In genomic region chr12:75908961-75909699, GRCh38 we compare ENCODE assay signal across 9 cellular contexts.
DNase-seq lines count a peak whose midpoint lies in the region; ATAC-seq and TF ChIP-seq lines count a peak whose summit lies in the region.
"Had no signal": no experiment of that assay in that cellular context is flagged by ENCODE, and none has a peak within 500 bp of the region (broad histone marks: within the 10 kb centered on the region; RNA-seq: fewer than 3 reads in every experiment).

No MANE protein-coding gene starts in this region.

- no peak overlapping the region for H3K4me3 Mint-ChIP-seq in activated T-helper 2 cell treated with anti-CD3 and anti-CD28 coated beads, Interferon-gamma antibody, Interleukin-2, Interleukin-4, amounts not matched to agents 10 μg/mL and 5 μg/mL and 100 μg/mL, durations not matched to agents 14 hours and 24 hours and 36 hours (ENCODE audit: low read depth)
- H3K4me3 Mint-ChIP-seq: activated naive CD8-positive, alpha-beta T cell treated with anti-CD3 and anti-CD28 coated beads, Interleukin-2, amount 50 U/mL, for 24 hours had no signal

- H3K9me3 Mint-ChIP-seq in activated T-helper 2 cell treated with anti-CD3 and anti-CD28 coated beads, Interferon-gamma antibody, Interleukin-2, Interleukin-4, amounts not matched to agents 10 μg/mL and 5 μg/mL and 100 μg/mL, durations not matched to agents 14 hours and 24 hours and 36 hours: no peaks in the 10 kb centered on the region
- H3K9me3 Mint-ChIP-seq: activated naive CD8-positive, alpha-beta T cell treated with anti-CD3 and anti-CD28 coated beads, Interleukin-2, amount 50 U/mL, for 24 hours had no signal

- POLR2A ChIA-PET in BJ (lab: Charles Lee): interaction anchor here (0.5 kb wide), 1 partner anchor 680 kb away, joined by 3 read pairs; no protein-coding TSS in a partner anchor

- peaks cover 5% of the 10 kb centered on the region for H3K27me3 Mint-ChIP-seq in activated T-helper 2 cell treated with anti-CD3 and anti-CD28 coated beads, Interferon-gamma antibody, Interleukin-2, Interleukin-4, amounts not matched to agents 10 μg/mL and 5 μg/mL and 100 μg/mL, durations not matched to agents 14 hours and 24 hours and 36 hours (ENCODE audit: low read depth)

- H3K4me3 ChIP-seq in BJ (ENCODE audit: low read depth, low read length): no peak overlapping the region

- intact Hi-C loops in activated T-helper 2 cell treated with anti-CD3 and anti-CD28 coated beads, Interferon-gamma antibody, Interleukin-2, Interleukin-4, amounts not matched to agents 10 μg/mL and 5 μg/mL and 100 μg/mL, durations not matched to agents 14 hours and 24 hours and 36 hours (cut with micrococcal nuclease): no loop called here

- ATAC-seq in omental fat pad (ENCODE audit: low FRiP score) (peak; percentile 62), HG03442 (IDR thresholded peaks at IDR 0.05; ENCODE audit: unreplicated experiment) (no peak), HG03354 (IDR thresholded peaks at IDR 0.05; ENCODE audit: poor library complexity, severe bottlenecking, unreplicated experiment) (no peak)
- ATAC-seq: activated naive CD8-positive, alpha-beta T cell treated with anti-CD3 and anti-CD28 coated beads, Interleukin-2, amount 50 U/mL, for 24 hours had no signal

- H3K27ac Mint-ChIP-seq in activated T-helper 2 cell treated with anti-CD3 and anti-CD28 coated beads, Interferon-gamma antibody, Interleukin-2, Interleukin-4, amounts not matched to agents 10 μg/mL and 5 μg/mL and 100 μg/mL, durations not matched to agents 14 hours and 24 hours and 36 hours: no peak overlapping the region
- H3K27ac Mint-ChIP-seq: activated naive CD8-positive, alpha-beta T cell treated with anti-CD3 and anti-CD28 coated beads, Interleukin-2, amount 50 U/mL, for 24 hours had no signal

- H3K27me3 ChIP-seq in BJ (ENCODE audit: control insufficient read depth, insufficient read depth, low read length): no peaks in the 10 kb centered on the region

- TF ChIP-seq CTCF in BJ (IDR thresholded peaks at IDR 0.05; ENCODE audit: insufficient read depth, low read depth, low read length) (no peak), omental fat pad (IDR thresholded peaks at IDR 0.05) (no peak)

- peak; percentile 25 for DNase-seq in BJ (ENCODE audit: low read depth)
- DNase-seq in NCI-H748 (lab: John Stamatoyannopoulos, UW; ENCODE audit: unreplicated experiment): peak; percentile 89
- DNase-seq in fibroblast of gingiva (ENCODE audit: low read depth): peak; percentile 96
- no peak for DNase-seq in omental fat pad (ENCODE audit: low spot score)
- DNase-seq in activated T-helper 2 cell treated with anti-CD3 and anti-CD28 coated beads, Interferon-gamma antibody, Interleukin-2, Interleukin-4, amounts not matched to agents 10 μg/mL and 5 μg/mL and 100 μg/mL, durations not matched to agents 14 hours and 24 hours and 36 hours (ENCODE audit: low spot score): no peak
- no peak for DNase-seq in NK-92 (lab: John Stamatoyannopoulos, UW; ENCODE audit: unreplicated experiment)
- DNase-seq: activated naive CD8-positive, alpha-beta T cell treated with anti-CD3 and anti-CD28 coated beads, Interleukin-2, amount 50 U/mL, for 24 hours had no signal

- H3K36me3 Mint-ChIP-seq in activated T-helper 2 cell treated with anti-CD3 and anti-CD28 coated beads, Interferon-gamma antibody, Interleukin-2, Interleukin-4, amounts not matched to agents 10 μg/mL and 5 μg/mL and 100 μg/mL, durations not matched to agents 14 hours and 24 hours and 36 hours (ENCODE audit: low read depth): no peaks in the 10 kb centered on the region

- peaks cover 12% of the 10 kb centered on the region for H3K4me1 Mint-ChIP-seq in activated T-helper 2 cell treated with anti-CD3 and anti-CD28 coated beads, Interferon-gamma antibody, Interleukin-2, Interleukin-4, amounts not matched to agents 10 μg/mL and 5 μg/mL and 100 μg/mL, durations not matched to agents 14 hours and 24 hours and 36 hours (ENCODE audit: low read depth)

- no peaks in the 10 kb centered on the region for H3K36me3 ChIP-seq in BJ (ENCODE audit: control insufficient read depth, insufficient read depth, low read length)

- CTCF ChIA-PET in BJ (lab: Yijun Ruan, JAX): interaction anchor here (0.7 kb wide), 1 partner anchor 125 kb away, joined by 3 read pairs; no protein-coding TSS in a partner anchor

Comparison
In these comparisons a context has a peak if more than half of its experiments do, and no peak if none do; other contexts are left out.
1. DNase-seq: peak in BJ (single experiment), NCI-H748 (single experiment) and fibroblast of gingiva (single experiment); none in omental fat pad (single experiment), activated T-helper 2 cell treated with anti-CD3 and anti-CD28 coated beads, Interferon-gamma antibody, Interleukin-2, Interleukin-4, amounts not matched to agents 10 μg/mL and 5 μg/mL and 100 μg/mL, durations not matched to agents 14 hours and 24 hours and 36 hours (single experiment) and NK-92 (single experiment).